15 cellular contexts compared by ENCODE assay signal in the genomic region with DNA sequence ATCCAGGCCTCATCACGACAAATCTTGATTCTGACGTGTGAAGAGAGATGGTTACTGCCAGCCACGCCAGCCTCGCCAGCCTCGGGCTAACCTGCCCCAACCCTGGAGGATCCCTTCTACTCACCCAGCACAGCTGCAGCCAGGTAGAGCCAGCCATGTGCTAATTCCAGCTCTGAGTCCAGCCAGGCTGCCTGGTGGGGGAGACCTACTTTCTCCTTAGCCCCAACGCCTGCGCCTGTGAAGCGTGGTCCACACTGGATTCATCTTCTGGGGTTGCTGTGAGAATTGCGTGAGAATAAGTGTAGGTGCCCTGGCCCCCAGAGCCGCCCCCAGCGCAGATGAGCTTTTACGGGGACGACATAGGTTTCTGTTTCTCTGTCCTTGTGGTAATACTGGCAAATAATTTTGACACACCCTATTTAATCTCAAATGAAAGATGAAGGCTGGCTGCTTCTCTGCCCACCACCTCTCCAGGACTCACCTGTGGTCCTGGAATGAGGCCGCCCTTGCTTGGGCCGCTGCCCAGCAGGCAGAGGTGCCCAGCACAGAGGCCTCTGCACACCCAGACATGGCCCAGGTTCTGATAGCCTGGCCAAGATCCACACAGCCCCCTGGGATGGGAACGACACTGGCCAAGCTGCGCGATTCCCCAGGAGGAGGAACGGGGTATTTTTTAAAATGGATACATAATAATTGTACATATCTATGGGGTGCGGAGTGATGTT.
"Had no signal": no experiment of that assay in that cellular context is flagged by ENCODE, and none has a peak within 500 bp of the region (broad histone marks: within the 10 kb centered on the region; RNA-seq: fewer than 3 reads in every experiment).

No MANE protein-coding gene starts in this region.

- H3K36me3 ChIP-seq: adrenal gland, heart left ventricle, transverse colon had no signal

- DNase-seq: activated CD4-positive, alpha-beta T cell treated with anti-CD3 and anti-CD28 coated beads, Interleukin-2, amount 50 U/mL, for 48 hours; activated CD8-positive, alpha-beta memory T cell treated with anti-CD3 and anti-CD28 coated beads, Interleukin-2, amount 10 ng/mL, durations not matched to agents 7 days and 5 days; activated effector memory CD4-positive, alpha-beta T cell treated with Interleukin-2 at 50 U/mL for 16 hours; activated T-cell treated with anti-CD3 and anti-CD28 coated beads, Interleukin-2, amount 50 U/mL, for 1 hour; endodermal cell; heart left ventricle; left colon; naive B cell; stimulated activated naive B cell treated with anti-CD40 and anti-IgM and Interleukin-4, amounts not matched to agents 10 μg/mL and 1 μg/mL and 100 μg/mL, for 72 hours; SW 1271; transverse colon had no signal

- H3K27me3 Mint-ChIP-seq: activated CD8-positive, alpha-beta memory T cell treated with anti-CD3 and anti-CD28 coated beads, Interleukin-2, amount 10 ng/mL, durations not matched to agents 7 days and 5 days; activated naive CD4-positive, alpha-beta T cell treated with anti-CD3 and anti-CD28 coated beads, Interleukin-2, amount 50 U/mL, for 24 hours had no signal

- H3K27ac Mint-ChIP-seq: activated CD8-positive, alpha-beta memory T cell treated with anti-CD3 and anti-CD28 coated beads, Interleukin-2, amount 10 ng/mL, durations not matched to agents 7 days and 5 days; activated naive CD4-positive, alpha-beta T cell treated with anti-CD3 and anti-CD28 coated beads, Interleukin-2, amount 50 U/mL, for 24 hours; endodermal cell; naive B cell; stimulated activated naive B cell treated with anti-CD40 and anti-IgM and Interleukin-4, amounts not matched to agents 10 μg/mL and 1 μg/mL and 100 μg/mL, for 72 hours had no signal

- H3K27ac ChIP-seq: adrenal gland, heart left ventricle had no signal

- H3K4me1 Mint-ChIP-seq: activated CD8-positive, alpha-beta memory T cell treated with anti-CD3 and anti-CD28 coated beads, Interleukin-2, amount 10 ng/mL, durations not matched to agents 7 days and 5 days; activated naive CD4-positive, alpha-beta T cell treated with anti-CD3 and anti-CD28 coated beads, Interleukin-2, amount 50 U/mL, for 24 hours; endodermal cell; naive B cell; stimulated activated naive B cell treated with anti-CD40 and anti-IgM and Interleukin-4, amounts not matched to agents 10 μg/mL and 1 μg/mL and 100 μg/mL, for 72 hours had no signal

- ATAC-seq: activated CD8-positive, alpha-beta memory T cell treated with anti-CD3 and anti-CD28 coated beads, Interleukin-2, amount 10 ng/mL, durations not matched to agents 7 days and 5 days; heart left ventricle; left colon; stimulated activated naive B cell treated with anti-CD40 and anti-IgM and Interleukin-4, amounts not matched to agents 10 μg/mL and 1 μg/mL and 100 μg/mL, for 72 hours had no signal

- H3K4me3 ChIP-seq: adrenal gland, dorsolateral prefrontal cortex, heart left ventricle, lung, transverse colon had no signal

- H3K9me3 Mint-ChIP-seq: activated naive CD4-positive, alpha-beta T cell treated with anti-CD3 and anti-CD28 coated beads, Interleukin-2, amount 50 U/mL, for 24 hours had no signal

- H3K9me3 ChIP-seq: adrenal gland, heart left ventricle, transverse colon had no signal

- H3K4me3 Mint-ChIP-seq: activated CD8-positive, alpha-beta memory T cell treated with anti-CD3 and anti-CD28 coated beads, Interleukin-2, amount 10 ng/mL, durations not matched to agents 7 days and 5 days; activated naive CD4-positive, alpha-beta T cell treated with anti-CD3 and anti-CD28 coated beads, Interleukin-2, amount 50 U/mL, for 24 hours; endodermal cell; stimulated activated naive B cell treated with anti-CD40 and anti-IgM and Interleukin-4, amounts not matched to agents 10 μg/mL and 1 μg/mL and 100 μg/mL, for 72 hours had no signal

- H3K27me3 ChIP-seq: adrenal gland, transverse colon had no signal

- H3K36me3 Mint-ChIP-seq: activated CD8-positive, alpha-beta memory T cell treated with anti-CD3 and anti-CD28 coated beads, Interleukin-2, amount 10 ng/mL, durations not matched to agents 7 days and 5 days; activated naive CD4-positive, alpha-beta T cell treated with anti-CD3 and anti-CD28 coated beads, Interleukin-2, amount 50 U/mL, for 24 hours; naive B cell; stimulated activated naive B cell treated with anti-CD40 and anti-IgM and Interleukin-4, amounts not matched to agents 10 μg/mL and 1 μg/mL and 100 μg/mL, for 72 hours had no signal
